In genomic region chr2:8049111-8049720, GRCh38 we compare ENCODE assay signal across 31 cellular contexts.
DNase-seq lines count a peak whose midpoint lies in the region; ATAC-seq and TF ChIP-seq lines count a peak whose summit lies in the region.
"Had no signal": no experiment of that assay in that cellular context is flagged by ENCODE, and none has a peak within 500 bp of the region (broad histone marks: within the 10 kb centered on the region; RNA-seq: fewer than 3 reads in every experiment).

No MANE protein-coding gene starts in this region.

- H3K79me2 ChIP-seq in trophoblast cell (ENCODE audit: control insufficient read depth, insufficient read depth, low read length, poor library complexity): no peaks in the 10 kb centered on the region

- H3K23ac ChIP-seq in trophoblast cell (ENCODE audit: low read length): no peak overlapping the region

- H2BK120ac ChIP-seq in trophoblast cell (ENCODE audit: insufficient read depth, low read length, poor library complexity): no peak overlapping the region

- no peak overlapping the region for H3K4ac ChIP-seq in trophoblast cell (ENCODE audit: low read depth, low read length)

- DNase-seq in activated CD8-positive, alpha-beta memory T cell treated with anti-CD3 and anti-CD28 coated beads, Interleukin-2, amount 10 ng/mL, durations not matched to agents 7 days and 5 days: no peak
- DNase-seq in activated CD8-positive, alpha-beta memory T cell treated with anti-CD3 and anti-CD28 coated beads, Interleukin-2, amount 50 U/mL, for 4 hours: no peak
- DNase-seq in fibroblast of pulmonary artery (ENCODE audit: low read depth) (peak; percentile 13), trophoblast cell (no peak), D341Med (ENCODE audit: low spot score) (no peak)
- DNase-seq: activated CD4-positive, CD25-positive, alpha-beta regulatory T cell treated with anti-CD3 and anti-CD28 coated beads, Interleukin-2, amount 50 U/mL, for 72 hours; activated CD8-positive, alpha-beta T cell treated with anti-CD3 and anti-CD28 coated beads, Interleukin-2, amount 10 ng/mL, durations not matched to agents 7 days and 5 days; activated effector memory CD4-positive, alpha-beta T cell treated with anti-CD3 and anti-CD28 coated beads, Interleukin-2, amount 50 U/mL, for 16 hours; activated naive CD8-positive, alpha-beta T cell treated with anti-CD3 and anti-CD28 coated beads, Interleukin-2, amount 10 ng/mL, durations not matched to agents 7 days and 5 days; activated T-cell treated with anti-CD3 and anti-CD28 coated beads for 4 hours; CD8-positive, alpha-beta T cell; dermis blood vessel endothelial cell; DMS 273 treated with DMSO at 0.1 percent for 48 hours; EL; gastrocnemius medialis; KBM-7; NCI-H1092 treated with DMSO at 0.1 percent for 48 hours; NCI-H187; NCI-H2171 treated with DMSO at 0.1 percent for 48 hours; NCI-H510A; sigmoid colon; stimulated activated CD4-positive, alpha-beta T cell treated with anti-CD3 and anti-CD28 coated beads, Interleukin-4, amount 100 ng/mL, for 1 hour; transverse colon had no signal

- no peak overlapping the region for H3K27ac ChIP-seq in trophoblast cell (ENCODE audit: low read depth, low read length)
- H3K27ac ChIP-seq: gastrocnemius medialis, neural progenitor cell, RWPE1, sigmoid colon, transverse colon had no signal

- H3K4me2 ChIP-seq in trophoblast cell (ENCODE audit: low read length): peak overlapping the region; percentile 34
- H3K4me2 ChIP-seq: neural progenitor cell had no signal

- no peak overlapping the region for H4K8ac ChIP-seq in trophoblast cell (ENCODE audit: low read depth, low read length)

- no peak overlapping the region for H2BK5ac ChIP-seq in trophoblast cell (ENCODE audit: low read depth, low read length, poor library complexity)

- TF ChIP-seq CTCF in fibroblast of pulmonary artery (IDR thresholded peaks at IDR 0.05; ENCODE audit: low read length, missing control alignments): no peak

- no peaks in the 10 kb centered on the region for H3K27me3 Mint-ChIP-seq in activated CD8-positive, alpha-beta memory T cell treated with anti-CD3 and anti-CD28 coated beads, Interleukin-2, amount 10 ng/mL, durations not matched to agents 7 days and 5 days
- H3K27me3 Mint-ChIP-seq in activated T-helper 17 cell treated with anti-CD3 and anti-CD28 coated beads, Interleukin-2, amount 50 U/mL, for 72 hours: no peaks in the 10 kb centered on the region
- H3K27me3 Mint-ChIP-seq: activated naive CD8-positive, alpha-beta T cell treated with anti-CD3 and anti-CD28 coated beads, Interleukin-2, amount 10 ng/mL, durations not matched to agents 7 days and 5 days; central memory CD8-positive, alpha-beta T cell had no signal

- no peak for ATAC-seq in activated CD8-positive, alpha-beta memory T cell treated with anti-CD3 and anti-CD28 coated beads, Interleukin-2, amount 10 ng/mL, durations not matched to agents 7 days and 5 days
- ATAC-seq in activated T-helper 17 cell treated with anti-CD3 and anti-CD28 coated beads, Interleukin-2, amount 50 U/mL, for 72 hours (replicated peaks): no peak
- ATAC-seq in GM21717 (IDR thresholded peaks at IDR 0.05; ENCODE audit: unreplicated experiment) (no peak), HG02678 (IDR thresholded peaks at IDR 0.05; ENCODE audit: unreplicated experiment) (no peak)
- ATAC-seq: CD8-positive, alpha-beta T cell; esophagus mucosa; gastrocnemius medialis had no signal

- H3K27ac Mint-ChIP-seq in activated CD8-positive, alpha-beta memory T cell treated with anti-CD3 and anti-CD28 coated beads, Interleukin-2, amount 10 ng/mL, durations not matched to agents 7 days and 5 days: peak overlapping the region; percentile 89
- H3K27ac Mint-ChIP-seq in activated T-helper 17 cell treated with anti-CD3 and anti-CD28 coated beads, Interleukin-2, amount 50 U/mL, for 72 hours: peak overlapping the region; percentile 97
- H3K27ac Mint-ChIP-seq: activated CD8-positive, alpha-beta T cell treated with anti-CD3 and anti-CD28 coated beads, Interleukin-2, amount 10 ng/mL, durations not matched to agents 7 days and 5 days; activated naive CD8-positive, alpha-beta T cell treated with anti-CD3 and anti-CD28 coated beads, Interleukin-2, amount 10 ng/mL, durations not matched to agents 7 days and 5 days; B cell; CD8-positive, alpha-beta T cell; neural progenitor cell had no signal

- H3K9ac ChIP-seq in trophoblast cell (ENCODE audit: low read length): no peak overlapping the region
- H3K9ac ChIP-seq: neural progenitor cell had no signal

- peaks cover 2% of the 10 kb centered on the region for H3K9me3 ChIP-seq in trophoblast cell (ENCODE audit: insufficient read depth, low read depth, low read length)
- H3K9me3 ChIP-seq: gastrocnemius medialis, sigmoid colon, transverse colon had no signal

- no peaks in the 10 kb centered on the region for H3K36me3 ChIP-seq in trophoblast cell (ENCODE audit: control insufficient read depth in 1 of 2, insufficient read depth in 2 of 2, low read length in 2 of 2)
- H3K36me3 ChIP-seq: gastrocnemius medialis, neural progenitor cell, sigmoid colon, transverse colon had no signal

- peaks cover 8% of the 10 kb centered on the region for H3K9me3 Mint-ChIP-seq in activated CD8-positive, alpha-beta memory T cell treated with anti-CD3 and anti-CD28 coated beads, Interleukin-2, amount 10 ng/mL, durations not matched to agents 7 days and 5 days (ENCODE audit: low read depth)
- peaks cover 3% of the 10 kb centered on the region for H3K9me3 Mint-ChIP-seq in activated T-helper 17 cell treated with anti-CD3 and anti-CD28 coated beads, Interleukin-2, amount 50 U/mL, for 72 hours
- H3K9me3 Mint-ChIP-seq: CD8-positive, alpha-beta T cell; central memory CD8-positive, alpha-beta T cell had no signal

- H3K4me1 Mint-ChIP-seq in activated CD8-positive, alpha-beta memory T cell treated with anti-CD3 and anti-CD28 coated beads, Interleukin-2, amount 10 ng/mL, durations not matched to agents 7 days and 5 days: peaks cover 44% of the 10 kb centered on the region
- H3K4me1 Mint-ChIP-seq in activated T-helper 17 cell treated with anti-CD3 and anti-CD28 coated beads, Interleukin-2, amount 50 U/mL, for 72 hours: peaks cover 29% of the 10 kb centered on the region
- H3K4me1 Mint-ChIP-seq: B cell, neural progenitor cell had no signal

- no peak overlapping the region for H2AK5ac ChIP-seq in trophoblast cell (ENCODE audit: low read length)

- H3K4me3 ChIP-seq in fibroblast of pulmonary artery (replicated peaks; ENCODE audit: low read depth, low read length) (no peak overlapping the region), trophoblast cell (ENCODE audit: low read depth, low read length) (no peak overlapping the region)
- H3K4me3 ChIP-seq: gastrocnemius medialis, neural progenitor cell, sigmoid colon, transverse colon had no signal

- H3K36me3 Mint-ChIP-seq in activated CD8-positive, alpha-beta memory T cell treated with anti-CD3 and anti-CD28 coated beads, Interleukin-2, amount 10 ng/mL, durations not matched to agents 7 days and 5 days: peaks cover 38% of the 10 kb centered on the region
- H3K36me3 Mint-ChIP-seq in activated T-helper 17 cell treated with anti-CD3 and anti-CD28 coated beads, Interleukin-2, amount 50 U/mL, for 72 hours (ENCODE audit: low read depth): peaks cover 26% of the 10 kb centered on the region
- H3K36me3 Mint-ChIP-seq: CD8-positive, alpha-beta T cell; neural progenitor cell had no signal

- no CpG with 5 or more reads among the region's 5 CpGs for WGBS in trophoblast cell (ENCODE audit: extremely low coverage, insufficient coverage, insufficient read length)

- no peak overlapping the region for H4K12ac ChIP-seq in trophoblast cell (ENCODE audit: low read depth, low read length)

- H3K18ac ChIP-seq in trophoblast cell (ENCODE audit: low read length): no peak overlapping the region

- peaks cover 4 to 10% of the 10 kb centered on the region in 2 experiments for H3K4me1 ChIP-seq in trophoblast cell (ENCODE audit: control insufficient read depth in 1 of 2, insufficient read depth in 2 of 2, low read length in 2 of 2)
- H3K4me1 ChIP-seq: gastrocnemius medialis, neural progenitor cell, transverse colon had no signal

- H3K14ac ChIP-seq in trophoblast cell (ENCODE audit: low read length): no peak overlapping the region

- H2AFZ ChIP-seq in trophoblast cell (ENCODE audit: insufficient read depth, low read length, poor library complexity): no peak overlapping the region
- H2AFZ ChIP-seq: neural progenitor cell had no signal

- no peak overlapping the region for H4K91ac ChIP-seq in trophoblast cell (ENCODE audit: low read depth, low read length)

- CTCF ChIA-PET in activated CD8-positive, alpha-beta memory T cell treated with anti-CD3 and anti-CD28 coated beads, Interleukin-2, amount 10 ng/mL, durations not matched to agents 7 days and 5 days (lab: Charles Lee): no interaction called here

- H3K27me3 ChIP-seq in trophoblast cell (ENCODE audit: insufficient read depth, low read length): no peaks in the 10 kb centered on the region
- H3K27me3 ChIP-seq: gastrocnemius medialis, neural progenitor cell, sigmoid colon, transverse colon had no signal

- no peak overlapping the region for H3K4me3 Mint-ChIP-seq in activated CD8-positive, alpha-beta memory T cell treated with anti-CD3 and anti-CD28 coated beads, Interleukin-2, amount 10 ng/mL, durations not matched to agents 7 days and 5 days
- peak overlapping the region; percentile 75 for H3K4me3 Mint-ChIP-seq in activated T-helper 17 cell treated with anti-CD3 and anti-CD28 coated beads, Interleukin-2, amount 50 U/mL, for 72 hours
- H3K4me3 Mint-ChIP-seq: activated CD8-positive, alpha-beta T cell treated with anti-CD3 and anti-CD28 coated beads, Interleukin-2, amount 10 ng/mL, durations not matched to agents 7 days and 5 days; activated naive CD8-positive, alpha-beta T cell treated with anti-CD3 and anti-CD28 coated beads, Interleukin-2, amount 10 ng/mL, durations not matched to agents 7 days and 5 days; B cell; CD8-positive, alpha-beta T cell; central memory CD8-positive, alpha-beta T cell; neural progenitor cell had no signal

- H3K79me1 ChIP-seq in trophoblast cell (ENCODE audit: low read length): peaks cover 4% of the 10 kb centered on the region

- no peak overlapping the region for H2BK12ac ChIP-seq in trophoblast cell (ENCODE audit: low read length)
